ENCODE assay signal across 12 cellular contexts in the genomic region with DNA sequence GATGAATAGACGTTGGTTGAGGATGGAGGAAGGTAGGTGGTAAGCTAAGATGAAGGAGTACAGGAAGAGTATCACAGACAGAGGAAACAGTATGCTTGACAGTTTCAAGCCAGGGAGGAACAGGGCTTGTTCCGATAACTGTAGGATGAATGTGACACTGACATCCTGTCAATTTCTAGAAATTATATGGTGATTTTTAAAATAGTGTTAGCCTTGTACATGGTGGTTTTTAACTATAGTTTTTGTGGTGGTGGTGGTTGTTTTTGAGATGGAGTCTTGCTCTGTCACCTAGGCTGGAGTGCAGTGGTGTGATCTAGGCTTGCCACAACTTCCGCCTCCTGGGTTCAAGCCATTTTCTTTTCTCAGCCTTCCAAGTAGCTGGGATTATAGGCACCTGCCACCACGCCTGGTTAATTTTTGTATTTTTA.
DNase-seq lines count a peak whose midpoint lies in the region; ATAC-seq and TF ChIP-seq lines count a peak whose summit lies in the region.
"Had no signal": no experiment of that assay in that cellular context is flagged by ENCODE, and none has a peak within 500 bp of the region (broad histone marks: within the 10 kb centered on the region; RNA-seq: fewer than 3 reads in every experiment).

No MANE protein-coding gene starts in this region.

- H3K4me3 ChIP-seq in Caco-2 (ENCODE audit: low read depth, low read length), result no peak overlapping the region
- H3K4me3 ChIP-seq: skin epidermis had no signal

- CTCF ChIA-PET in Caco-2 (lab: Charles Lee), result no interaction called here

- no peaks in the 10 kb centered on the region for H3K27me3 ChIP-seq in Caco-2 (replicated peaks; ENCODE audit: control insufficient read depth, insufficient read depth, low read length)

- intact Hi-C loops in Caco-2 (cut with micrococcal nuclease; ENCODE audit: unreplicated experiment), result no loop called here

- no peaks in the 10 kb centered on the region for H3K9me3 Mint-ChIP-seq in Caco-2 (ENCODE audit: unreplicated experiment)
- no peaks in the 10 kb centered on the region for H3K9me3 Mint-ChIP-seq in activated naive CD4-positive, alpha-beta T cell treated with anti-CD3 and anti-CD28 coated beads, Interleukin-2, amount 50 U/mL, for 24 hours
- no peaks in the 10 kb centered on the region for H3K9me3 Mint-ChIP-seq in natural killer cell treated with Interleukin-12 subunit alpha and Interleukin-12 subunit beta and Interleukin-15 and Interleukin-18, amount 100 ng/mL, for 72 hours

- TF ChIP-seq CTCF in Caco-2 (IDR thresholded peaks at IDR 0.05; ENCODE audit: insufficient read depth in 1 of 2, low read depth in 1 of 2, low read length in 1 of 2, severe bottlenecking in 1 of 2, unreplicated experiment in 1 of 2), result no peak

- no peak for DNase-seq in Caco-2
- peak; percentile 80 for DNase-seq in natural killer cell treated with Interleukin-12 subunit alpha and Interleukin-12 subunit beta and Interleukin-15 and Interleukin-18, amount 100 ng/mL, for 72 hours (ENCODE audit: low spot score)
- DNase-seq in amniotic stem cell (lab: John Stamatoyannopoulos, UW), result no peak
- no peak for DNase-seq in globus pallidus (ENCODE audit: low spot score)
- no peak for DNase-seq in occipital lobe (lab: John Stamatoyannopoulos, UW)
- DNase-seq: activated CD4-positive, alpha-beta T cell treated with anti-CD3 and anti-CD28 coated beads, Interleukin-2, amount 50 U/mL, for 48 hours; glutamatergic neuron; NCI-H187 treated with DMSO at 0.1 percent for 48 hours had no signal

- peaks cover 31% of the 10 kb centered on the region for H3K36me3 Mint-ChIP-seq in Caco-2 (ENCODE audit: insufficient read depth, unreplicated experiment)
- H3K36me3 Mint-ChIP-seq in activated naive CD4-positive, alpha-beta T cell treated with anti-CD3 and anti-CD28 coated beads, Interleukin-2, amount 50 U/mL, for 24 hours, result peaks cover 15% of the 10 kb centered on the region
- H3K36me3 Mint-ChIP-seq in natural killer cell treated with Interleukin-12 subunit alpha and Interleukin-12 subunit beta and Interleukin-15 and Interleukin-18, amount 100 ng/mL, for 72 hours, result peaks cover 23% of the 10 kb centered on the region

- H3K4me1 Mint-ChIP-seq in Caco-2 (ENCODE audit: low read depth, unreplicated experiment), result peaks cover 55% of the 10 kb centered on the region
- H3K4me1 Mint-ChIP-seq in activated naive CD4-positive, alpha-beta T cell treated with anti-CD3 and anti-CD28 coated beads, Interleukin-2, amount 50 U/mL, for 24 hours, result peaks cover 60% of the 10 kb centered on the region
- peaks cover 69 to 80% of the 10 kb centered on the region in 2 donors for H3K4me1 Mint-ChIP-seq in natural killer cell treated with Interleukin-12 subunit alpha and Interleukin-12 subunit beta and Interleukin-15 and Interleukin-18, amount 100 ng/mL, for 72 hours (ENCODE audit: low read depth in 2 of 2)

- peaks cover 60% of the 10 kb centered on the region for H3K4me1 ChIP-seq in Caco-2

- no TSS peak for BruUV-seq in Caco-2 (replicated peaks; lab: Mats Ljungman, UMichigan)

- H3K36me3 ChIP-seq in Caco-2 (ENCODE audit: control insufficient read depth, insufficient read depth, low read length), result no peaks in the 10 kb centered on the region

- H3K27ac Mint-ChIP-seq in Caco-2 (ENCODE audit: unreplicated experiment), result peak overlapping the region; percentile 8
- peak overlapping the region; percentile 15 for H3K27ac Mint-ChIP-seq in activated naive CD4-positive, alpha-beta T cell treated with anti-CD3 and anti-CD28 coated beads, Interleukin-2, amount 50 U/mL, for 24 hours
- peak overlapping the region; percentile 98 to 99 for H3K27ac Mint-ChIP-seq in natural killer cell treated with Interleukin-12 subunit alpha and Interleukin-12 subunit beta and Interleukin-15 and Interleukin-18, amount 100 ng/mL, for 72 hours

- POLR2A ChIA-PET in Caco-2 (lab: Charles Lee), result no interaction called here

- no peak overlapping the region for H3K4me3 Mint-ChIP-seq in Caco-2 (ENCODE audit: unreplicated experiment)
- H3K4me3 Mint-ChIP-seq in activated naive CD4-positive, alpha-beta T cell treated with anti-CD3 and anti-CD28 coated beads, Interleukin-2, amount 50 U/mL, for 24 hours, result no peak overlapping the region
- peak overlapping the region; percentile 70 for H3K4me3 Mint-ChIP-seq in natural killer cell treated with Interleukin-12 subunit alpha and Interleukin-12 subunit beta and Interleukin-15 and Interleukin-18, amount 100 ng/mL, for 72 hours

- ATAC-seq in HG02678 (IDR thresholded peaks at IDR 0.05; ENCODE audit: unreplicated experiment), result peak; percentile 45
- peak; percentile 68 to 82 for ATAC-seq in natural killer cell treated with Interleukin-12 subunit alpha and Interleukin-12 subunit beta and Interleukin-15 and Interleukin-18, amount 100 ng/mL, for 72 hours
- no peak for ATAC-seq in GM19395 (IDR thresholded peaks at IDR 0.05; ENCODE audit: unreplicated experiment)

- no peaks in the 10 kb centered on the region for H3K27me3 Mint-ChIP-seq in Caco-2 (ENCODE audit: insufficient read depth, unreplicated experiment)
- H3K27me3 Mint-ChIP-seq in activated naive CD4-positive, alpha-beta T cell treated with anti-CD3 and anti-CD28 coated beads, Interleukin-2, amount 50 U/mL, for 24 hours, result no peaks in the 10 kb centered on the region
- no peaks in the 10 kb centered on the region for H3K27me3 Mint-ChIP-seq in natural killer cell treated with Interleukin-12 subunit alpha and Interleukin-12 subunit beta and Interleukin-15 and Interleukin-18, amount 100 ng/mL, for 72 hours

- no peaks in the 10 kb centered on the region for H3K9me3 ChIP-seq in Caco-2

Comparison
In these comparisons a context has a peak if more than half of its experiments do, and no peak if none do; other contexts are left out.
1. H3K27ac Mint-ChIP-seq: peak in every context shown above with its lines; median percentile 98 in natural killer cell treated with Interleukin-12 subunit alpha and Interleukin-12 subunit beta and Interleukin-15 and Interleukin-18, amount 100 ng/mL, for 72 hours; 15 in activated naive CD4-positive, alpha-beta T cell treated with anti-CD3 and anti-CD28 coated beads, Interleukin-2, amount 50 U/mL, for 24 hours; 8 in Caco-2.